8 cellular contexts compared by ENCODE assay signal in the genomic region with DNA sequence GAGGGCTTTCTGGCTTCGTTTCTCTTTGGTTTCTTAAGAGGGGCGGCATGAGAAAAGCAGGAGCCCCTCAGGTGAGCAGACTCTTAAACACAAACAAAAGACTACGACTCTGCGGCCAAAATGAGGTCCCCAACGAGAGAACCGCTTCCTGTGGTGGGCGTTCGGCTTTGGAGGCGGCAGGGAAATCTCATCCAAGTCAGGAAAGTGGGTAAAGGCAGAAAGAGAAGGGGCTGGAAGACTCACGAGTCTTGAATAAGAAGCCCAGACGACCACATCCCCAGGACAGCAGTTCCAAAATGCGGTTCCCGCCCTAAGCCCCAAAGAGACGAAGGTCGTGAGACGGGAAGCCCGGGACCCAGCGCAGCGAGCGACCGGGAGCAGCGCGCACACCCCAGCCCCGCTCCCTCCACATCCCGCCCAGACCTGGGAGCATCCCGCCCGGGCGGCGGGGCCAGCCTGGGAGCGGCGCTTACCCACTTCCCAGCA. TPM values are rescaled to one million over a fixed set of nuclear protein-coding genes. Genes with fewer than 3 reads are reported as not detected.
DNase-seq lines count a peak whose midpoint lies in the region; ATAC-seq and TF ChIP-seq lines count a peak whose summit lies in the region.

No MANE protein-coding gene starts in this region.

- DNase-seq in AG09309 (ENCODE audit: low read depth) (no peak), MCF 10A (ENCODE audit: unreplicated experiment) (no peak), mesendoderm (no peak), NCI-H2081 treated with DMSO at 0.1 percent for 48 hours (lab: John Stamatoyannopoulos, UW) (no peak)
- DNase-seq in stimulated activated naive CD8-positive, alpha-beta T cell treated with anti-CD3 and anti-CD28 coated beads, Interleukin-15, Interleukin-2, amounts not matched to agents 100 U/mL and 50 U/mL, for 24 hours, result peak; percentile 50

- peak overlapping the region; percentile 82 for H3K9ac ChIP-seq in OCI-LY3 (ENCODE audit: low read length)
- peak overlapping the region; percentile 86 for H3K9ac ChIP-seq in mesendoderm (ENCODE audit: low read length)

- H3K18ac ChIP-seq in mesendoderm (ENCODE audit: low read length), result peak overlapping the region; percentile 16

- H3K36me3 Mint-ChIP-seq in MCF 10A (ENCODE audit: insufficient read depth, unreplicated experiment), result peaks cover 12% of the 10 kb centered on the region

- no peak for TF ChIP-seq CTCF in AG09309 (IDR thresholded peaks at IDR 0.05; ENCODE audit: control insufficient read depth, insufficient read depth, low read depth, low read length, missing control alignments)
- TF ChIP-seq CTCF in OCI-LY3 (IDR thresholded peaks at IDR 0.05; ENCODE audit: low read depth, low read length), result no peak
- TF ChIP-seq CTCF in MCF 10A (IDR thresholded peaks at IDR 0.05; ENCODE audit: unreplicated experiment), result no peak

- H3K27me3 ChIP-seq in OCI-LY3 (ENCODE audit: low read depth, low read length) (no peaks in the 10 kb centered on the region), mesendoderm (ENCODE audit: insufficient read depth, low read length, poor library complexity) (no peaks in the 10 kb centered on the region)

- intact Hi-C loops in MCF 10A (cut with micrococcal nuclease), result loop anchor here (1.0 to 5.0 kb wide), 3 partner anchors 60 to 111 kb away; a partner anchor contains a TSS

- no peak overlapping the region for H2BK5ac ChIP-seq in mesendoderm (ENCODE audit: low read length)

- no peak overlapping the region for H2AK5ac ChIP-seq in mesendoderm (ENCODE audit: low read length)

- peak overlapping the region; percentile 93 for H3K4me2 ChIP-seq in OCI-LY3 (ENCODE audit: low read length)
- peak overlapping the region; percentile 5 for H3K4me2 ChIP-seq in mesendoderm (ENCODE audit: low read length)

- BruUV-seq in MCF 10A (replicated peaks; lab: Mats Ljungman, UMichigan), result TSS peak; percentile 78

- H2BK15ac ChIP-seq in mesendoderm (replicated peaks; ENCODE audit: low read depth), result no peak overlapping the region

- no peak overlapping the region for H4K8ac ChIP-seq in mesendoderm (ENCODE audit: low read depth, low read length)

- peak overlapping the region; percentile 90 for H3K56ac ChIP-seq in mesendoderm (ENCODE audit: low read length)

- peak overlapping the region; percentile 94 for H3K27ac Mint-ChIP-seq in MCF 10A (ENCODE audit: low read depth, unreplicated experiment)

- H3K27me3 Mint-ChIP-seq in MCF 10A (ENCODE audit: insufficient read depth, unreplicated experiment), result no peaks in the 10 kb centered on the region

- no peaks in the 10 kb centered on the region for H4K20me1 ChIP-seq in OCI-LY3 (ENCODE audit: insufficient read depth, low read length)

- H3K9me3 ChIP-seq in OCI-LY3 (ENCODE audit: insufficient read depth, low read length), result 0 out of 2 replicates have a peak, but pooled peaks cover 2% of the 10 kb centered on the region

- peak overlapping the region; percentile 98 for H3K4me3 Mint-ChIP-seq in MCF 10A (ENCODE audit: unreplicated experiment)

- H3K27ac ChIP-seq in OCI-LY3 (ENCODE audit: low read length), result peak overlapping the region; percentile 35
- peak overlapping the region; percentile 95 for H3K27ac ChIP-seq in mesendoderm (ENCODE audit: low read depth, low read length)

- peaks cover 8% of the 10 kb centered on the region for H3K9me3 Mint-ChIP-seq in MCF 10A (ENCODE audit: unreplicated experiment)

- H3K4me1 ChIP-seq in OCI-LY3 (ENCODE audit: low read length) (peaks cover 13% of the 10 kb centered on the region), mesendoderm (ENCODE audit: control insufficient read depth, low read depth, low read length) (no peaks in the 10 kb centered on the region)

- WGBS in mesendoderm (ENCODE audit: extremely low coverage, insufficient coverage, low lambda C conversion rate), result no CpG with 5 or more reads among the region's 31 CpGs

- peaks cover 5% of the 10 kb centered on the region for H3K79me1 ChIP-seq in mesendoderm (ENCODE audit: low read length)

- H3K4me3 ChIP-seq in AG09309 (ENCODE audit: control insufficient read depth, low read depth, low read length) (peak overlapping the region; percentile 93), OCI-LY3 (ENCODE audit: low read length) (peak overlapping the region; percentile 84), mesendoderm (ENCODE audit: low read length) (peak overlapping the region; percentile 87)

- no peak overlapping the region for H4K5ac ChIP-seq in mesendoderm (ENCODE audit: low read length)

- peaks cover 9% of the 10 kb centered on the region for H3K4me1 Mint-ChIP-seq in MCF 10A (ENCODE audit: insufficient read depth, unreplicated experiment)

- ATAC-seq in GM21381 (IDR thresholded peaks at IDR 0.05; ENCODE audit: unreplicated experiment), result peak; percentile 3
- peak; percentile 29 for ATAC-seq in stimulated activated naive CD8-positive, alpha-beta T cell treated with anti-CD3 and anti-CD28 coated beads, Interleukin-15, Interleukin-2, amounts not matched to agents 100 U/mL and 50 U/mL, for 24 hours
- ATAC-seq in GM21786 (IDR thresholded peaks at IDR 0.05; ENCODE audit: unreplicated experiment), result no peak

- POLR2A ChIA-PET in MCF 10A (lab: Yijun Ruan, JAX), result interaction anchor here (0.5 to 2.7 kb wide), 27 partner anchors 13 to 1141 kb away, joined by 3 to 59 read pairs (median 3); a partner anchor contains a TSS

- H3K4ac ChIP-seq in mesendoderm (ENCODE audit: low read depth, low read length), result peak overlapping the region; percentile 81

- H3K79me2 ChIP-seq in OCI-LY3 (ENCODE audit: low read length) (peaks cover 23% of the 10 kb centered on the region), mesendoderm (ENCODE audit: control insufficient read depth, insufficient read depth, low read length) (peaks cover 24% of the 10 kb centered on the region)

- CTCF ChIA-PET in MCF 10A (lab: Yijun Ruan, JAX), result interaction anchor here (0.7 to 1.3 kb wide), 3 partner anchors 15 to 89 kb away, joined by 3 read pairs; no protein-coding TSS in a partner anchor

- H2AFZ ChIP-seq in OCI-LY3 (ENCODE audit: low read depth, low read length), result peak overlapping the region; percentile 80

- H2BK120ac ChIP-seq in mesendoderm (ENCODE audit: low read depth, low read length), result no peak overlapping the region

- H3K23ac ChIP-seq in mesendoderm (ENCODE audit: low read length), result no peak overlapping the region

- peaks cover 9% of the 10 kb centered on the region for H3K36me3 ChIP-seq in OCI-LY3 (replicated peaks; ENCODE audit: low read depth, low read length)
- H3K36me3 ChIP-seq in mesendoderm (ENCODE audit: control insufficient read depth, insufficient read depth, low read length), result no peaks in the 10 kb centered on the region

RNA-seq across cellular contexts. Expression of a gene that starts 0.4 kb away (rescaled TPM):
- total RNA-seq in MCF 10A (2022), result 50.9 and 61.7 TPM in 2 replicates
- 82.2 TPM for polyA plus RNA-seq in mesendoderm (2013, experiment 1 of 2)
- 82.0 TPM for polyA plus RNA-seq in mesendoderm (2013, experiment 2 of 2)
